8 cellular contexts compared by ENCODE assay signal in genomic region chr19:17554968-17555479, GRCh38. TPM values are rescaled to one million over a fixed set of nuclear protein-coding genes. Genes with fewer than 3 reads are reported as not detected.
DNase-seq lines count a peak whose midpoint lies in the region; ATAC-seq, FAIRE-seq and TF ChIP-seq lines count a peak whose summit lies in the region.

No MANE protein-coding gene starts in this region.

- H3K9ac ChIP-seq in GM12878 (ENCODE audit: control insufficient read depth, insufficient read depth, low read length) = peak overlapping the region; percentile 50

- no peak for TF ChIP-seq EP300 in GM12878 (IDR thresholded peaks at IDR 0.05; ENCODE audit: borderline replicate concordance in 1 of 2, control insufficient read depth in 1 of 2, low read depth in 2 of 2, low read length in 2 of 2)

- peaks cover 16% of the 10 kb centered on the region for H3K36me3 ChIP-seq in HAP-1 (replicated peaks)
- peaks cover 2 to 3% of the 10 kb centered on the region in 2 experiments; a peak in 2 of 4 replicates for H3K36me3 ChIP-seq in GM12878 (ENCODE audit: control insufficient read depth in 2 of 2, insufficient read depth in 2 of 2, low read length in 1 of 2)
- H3K36me3 ChIP-seq in mucosa of descending colon (ENCODE audit: low read depth) = no peaks in the 10 kb centered on the region

- RAD21 ChIA-PET in GM12878 (lab: Charles Lee; ENCODE audit: unreplicated experiment) = interaction anchor here (1.0 kb wide), 2 partner anchors 19 to 43 kb away, joined by 3 read pairs; partner anchors contain the start of gene PGLS

- H3K4me1 ChIP-seq in HAP-1 (peaks cover 12% of the 10 kb centered on the region), GM12878 (ENCODE audit: control insufficient read depth, insufficient read depth, low read length) (0 out of 2 replicates have a peak, but pooled peaks cover 4% of the 10 kb centered on the region), mucosa of descending colon (ENCODE audit: low read depth) (peaks cover 10% of the 10 kb centered on the region)

- DNase-seq in HAP-1 (ENCODE audit: low spot score in 2 of 2) (no peak), GM12878 (ENCODE audit: low read depth, low spot score) (no peak), mucosa of descending colon (no peak), HTR-8/SVneo (ENCODE audit: insufficient read length, low spot score) (no peak), mesenteric fat pad (ENCODE audit: low spot score) (no peak), ACHN (no peak)

- peak overlapping the region; percentile 81; the same call in 1 of the 2 replicates for H3K27ac ChIP-seq in 22Rv1
- H3K27ac ChIP-seq in GM12878 (ENCODE audit: control insufficient read depth, insufficient read depth) = no peak overlapping the region

- peak overlapping the region; percentile 100 for H3K4me2 ChIP-seq in GM12878 (ENCODE audit: control insufficient read depth, insufficient read depth)

- SMC1A ChIA-PET in GM12878 (lab: Charles Lee; ENCODE audit: uncharacterized antibody, unreplicated experiment) = interaction anchor here (0.7 to 1.2 kb wide), 2 partner anchors 15 to 43 kb away, joined by 3 read pairs; no protein-coding TSS in a partner anchor

- H2AFZ ChIP-seq in GM12878 (ENCODE audit: control insufficient read depth, low read depth, low read length) = peak overlapping the region; percentile 96

- peaks cover 16% of the 10 kb centered on the region for H3K79me2 ChIP-seq in GM12878 (ENCODE audit: control insufficient read depth, insufficient read depth, low read length)

- in situ Hi-C loops in HAP-1 (cut with MboI; ENCODE audit: low sequenced_read_pairs) (no loop called here), GM12878 (cut with MboI) (no loop called here), ACHN (cut with HindIII; ENCODE audit: low pct_ligation_motif_present, low pct_unique_long_range_greater_than_20kb, low sequenced_read_pairs) (no loop called here)

- FAIRE-seq in GM12878 (lab: Jason Lieb, UNC) = no peak
- no peak for FAIRE-seq in HTR-8/SVneo (lab: Jason Lieb, UNC)

- TF ChIP-seq CTCF in 22Rv1 (IDR thresholded peaks at IDR 0.05) (no peak), GM12878 (IDR thresholded peaks at IDR 0.05 in 2 of 3, conservative IDR thresholded peaks at IDR 0.05 in 1 of 3; ENCODE audit: control insufficient read depth in 2 of 3, extremely low read depth in 1 of 3, insufficient read depth in 1 of 3, low read depth in 3 of 3, low read length in 3 of 3) (no peak), mucosa of descending colon (IDR thresholded peaks at IDR 0.05) (no peak)

- no peaks in the 10 kb centered on the region for H3K9me3 ChIP-seq in HAP-1
- H3K9me3 ChIP-seq in GM12878 (replicated peaks; ENCODE audit: control insufficient read depth, insufficient read depth, low read length) = no peaks in the 10 kb centered on the region
- no peaks in the 10 kb centered on the region for H3K9me3 ChIP-seq in mucosa of descending colon

- WGBS in GM12878 (ENCODE audit: insufficient coverage, insufficient replicate concordance, low lambda C conversion rate, missing lambda C conversion rate) = 6% methylated on average over 19 of the region's 19 CpGs

- TF ChIP-seq RAD21 in GM12878 (IDR thresholded peaks at IDR 0.05; ENCODE audit: insufficient read depth, low read depth, low read length) = no peak

- POLR2A ChIA-PET in GM12878 (lab: Charles Lee) = interaction anchor here (0.6 kb wide), 1 partner anchor 58 kb away, joined by 3 read pairs; no protein-coding TSS in a partner anchor

- H3K4me3 ChIP-seq in HAP-1 = peak overlapping the region; percentile 87
- H3K4me3 ChIP-seq in GM12878 = peak overlapping the region; percentile 65
- H3K4me3 ChIP-seq in mucosa of descending colon = peak overlapping the region; percentile 96

- H4K20me1 ChIP-seq in GM12878 (ENCODE audit: control insufficient read depth, insufficient read depth) = no peaks in the 10 kb centered on the region

- peak; percentile 30 for ATAC-seq in GM12878
- ATAC-seq in mucosa of descending colon = no peak
- ATAC-seq in HG03196 (IDR thresholded peaks at IDR 0.05; ENCODE audit: unreplicated experiment) = no peak

- CTCF ChIA-PET in GM12878 (lab: Yijun Ruan, JAX) = interaction anchor here (3.8 kb wide), 1 partner anchor 59 kb away, joined by 11 read pairs; no protein-coding TSS in a partner anchor

- TF ChIP-seq POLR2A in GM12878 (IDR thresholded peaks at IDR 0.05; ENCODE audit: low read depth, low read length) = no peak

- BruUV-seq in GM12878 (replicated peaks; lab: Mats Ljungman, UMichigan) = no TSS peak

- intact Hi-C loops in GM12878 (cut with micrococcal nuclease; ENCODE audit: unreplicated experiment) = loop anchor here (2.0 to 5.0 kb wide), 2 partner anchors 16 to 43 kb away; partner anchors contain the start of gene PGLS
- intact Hi-C loops in mucosa of descending colon (cut with DNase I, micrococcal nuclease) = no loop called here

- no peaks in the 10 kb centered on the region for H3K27me3 ChIP-seq in HAP-1 (ENCODE audit: low read depth)
- H3K27me3 ChIP-seq in GM12878 (replicated peaks in 1 of 2; ENCODE audit: control insufficient read depth in 2 of 2, insufficient read depth in 2 of 2, low read length in 1 of 2) = no peaks in the 10 kb centered on the region

TF ChIP-seq in GM12878, 131 proteins besides CTCF, POLR2A, EP300 and RAD21 (continues in another document):
- TF ChIP-seq MEF2B (IDR thresholded peaks at IDR 0.05; ENCODE audit: partially characterized antibody, poor library complexity, severe bottlenecking) (no peak), CBFB (IDR thresholded peaks at IDR 0.05; ENCODE audit: low read depth) (0 out of 2 replicates have a peak, but pooled peaks have one; percentile 18), MTA2 (IDR thresholded peaks at IDR 0.05; ENCODE audit: low read depth) (peak; percentile 36; the same call in 1 of the 2 replicates), FOXM1 (IDR thresholded peaks at IDR 0.05; ENCODE audit: low read depth, low read length) (no peak), HDGF (IDR thresholded peaks at IDR 0.05) (0 out of 2 replicates have a peak, but pooled peaks have one; percentile 53), KLF5 (IDR thresholded peaks at IDR 0.05; ENCODE audit: partially characterized antibody) (peak; percentile 11), IRF3 (IDR thresholded peaks at IDR 0.05) (0 out of 2 replicates have a peak, but pooled peaks have one; percentile 18)

RNA-seq across cellular contexts. Expression of gene COLGALT1, which starts 0.4 kb away (rescaled TPM):
- total RNA-seq in GM12878 (2013; cell fraction: nucleolus; rRNA removed) = 46.9 and 53.4 TPM in 2 replicates
- total RNA-seq in GM12878 (2014; rRNA removed) (24.4 and 30.4 TPM in 2 replicates), GM12878 (2014; rRNA removed; fragmentation: Illumina TruSeq; extraction: Trizol) (16.4 and 17.0 TPM in 2 replicates), GM12878 (2021) (40.5 and 44.7 TPM in 2 replicates), mucosa of descending colon (10 to 100 TPM; 50.1 to 71.0 (median 50.8) TPM), mesenteric fat pad (117 TPM)
- polyA plus RNA-seq in GM12878 (2011; ENCODE audit: low read depth) = 14.5 TPM
- polyA plus RNA-seq in GM12878 (2011; rRNA removed) (40.4 and 78.8 TPM in 2 replicates), GM12878 (2014; fragmentation: Illumina TruSeq; extraction: Trizol) (31.4 and 35.7 TPM in 2 replicates), GM12878 (2014; fragmentation: Nextera tagmentation; extraction: Ambion mirVana) (1 to 10 TPM; 1.2 to 3.5 TPM), GM12878 (2014; rRNA removed) (41.8 and 44.3 TPM in 2 replicates), GM12878 (2016; fragmentation: Nextera tagmentation; extraction: Ambion mirVana) (10 to 100 TPM; 22.3 to 29.2 TPM)
- 61.6 and 90.8 TPM in 2 replicates for polyA plus RNA-seq in GM12878 (2011; cell fraction: cytosol; rRNA removed)
- polyA plus RNA-seq in GM12878 (2011; cell fraction: nucleus; rRNA removed) = 168 and 200 TPM in 2 replicates
- 23.4 and 37.5 TPM in 2 replicates for polyA plus RNA-seq in GM12878 (2012)
- polyA minus RNA-seq in GM12878 (2011; rRNA and poly(A)+ RNA removed) = 54.4 and 74.8 TPM in 2 replicates
- 23.5 and 29.9 TPM in 2 replicates for polyA minus RNA-seq in GM12878 (2011; cell fraction: cytosol; rRNA and poly(A)+ RNA removed)
- polyA minus RNA-seq in GM12878 (2011; cell fraction: nucleus; rRNA and poly(A)+ RNA removed) = 17.7 and 32.1 TPM in 2 replicates

RNA-seq across cellular contexts. Expression of gene PGLS, which starts 43.6 kb away (rescaled TPM):
- 26.8 and 30.3 TPM in 2 replicates for total RNA-seq in GM12878 (2013; cell fraction: nucleolus; rRNA removed)
- total RNA-seq in GM12878 (2014; rRNA removed) (74.9 and 89.3 TPM in 2 replicates), GM12878 (2014; rRNA removed; fragmentation: Illumina TruSeq; extraction: Trizol) (37.4 and 41.5 TPM in 2 replicates), GM12878 (2021) (132 TPM in 2 replicates), mucosa of descending colon (100 to 1,000 TPM in 1 of 3 donors, 10 to 100 TPM in 2; 62.3 to 103 (median 77.7) TPM), mesenteric fat pad (66.9 TPM)
- polyA plus RNA-seq in GM12878 (2011; ENCODE audit: low read depth) = 26.0 TPM
- polyA plus RNA-seq in GM12878 (2011; rRNA removed) (14.9 and 32.6 TPM in 2 replicates), GM12878 (2014; fragmentation: Illumina TruSeq; extraction: Trizol) (18.2 and 44.1 TPM in 2 replicates), GM12878 (2014; fragmentation: Nextera tagmentation; extraction: Ambion mirVana) (1 to 10 TPM; 1.4 to 8.6 TPM), GM12878 (2014; rRNA removed) (136 and 139 TPM in 2 replicates), GM12878 (2016; fragmentation: Nextera tagmentation; extraction: Ambion mirVana) (100 to 1,000 TPM; 101 to 114 TPM)
- 54.2 and 80.4 TPM in 2 replicates for polyA plus RNA-seq in GM12878 (2011; cell fraction: cytosol; rRNA removed)
- 63.6 and 66.2 TPM in 2 replicates for polyA plus RNA-seq in GM12878 (2011; cell fraction: nucleus; rRNA removed)
- 74.7 and 91.6 TPM in 2 replicates for polyA plus RNA-seq in GM12878 (2012)
- 25.2 and 56.2 TPM in 2 replicates for polyA minus RNA-seq in GM12878 (2011; rRNA and poly(A)+ RNA removed)
- 20.8 and 36.4 TPM in 2 replicates for polyA minus RNA-seq in GM12878 (2011; cell fraction: cytosol; rRNA and poly(A)+ RNA removed)
- polyA minus RNA-seq in GM12878 (2011; cell fraction: nucleus; rRNA and poly(A)+ RNA removed) = 18.1 and 28.7 TPM in 2 replicates
